13 cellular contexts compared by ENCODE assay signal in genomic region chr10:20970708-20971107, GRCh38.
DNase-seq lines count a peak whose midpoint lies in the region; ATAC-seq lines count a peak whose summit lies in the region.
"Had no signal": no experiment of that assay in that cellular context is flagged by ENCODE, and none has a peak within 500 bp of the region (broad histone marks: within the 10 kb centered on the region; RNA-seq: fewer than 3 reads in every experiment).

No MANE protein-coding gene starts in this region.

- peaks cover 21% of the 10 kb centered on the region for H3K4me1 ChIP-seq in ACC112 (ENCODE audit: control insufficient read depth, insufficient read depth, low read length, unreplicated experiment)
- H3K4me1 ChIP-seq: A549, gastroesophageal sphincter had no signal

- H3K27ac ChIP-seq in ACC112 (ENCODE audit: low read depth, low read length): 0 out of 2 replicates have a peak overlapping the region, but pooled peaks have one; percentile 7
- H3K27ac ChIP-seq: A549, gastroesophageal sphincter had no signal

- H2AFZ ChIP-seq in ACC112 (ENCODE audit: low read length, unreplicated experiment): peak overlapping the region; percentile 57

- no peak for DNase-seq in activated CD4-positive, alpha-beta T cell treated with anti-CD3 and anti-CD28 coated beads for 1 hour
- DNase-seq in NCI-H128 (lab: John Stamatoyannopoulos, UW; ENCODE audit: unreplicated experiment) (no peak), NCI-H510A (lab: John Stamatoyannopoulos, UW) (no peak), kidney tubule cell (ENCODE audit: low spot score) (no peak)
- DNase-seq: NCI-H1694 treated with DMSO at 0.1 percent for 48 hours, OCI-M1, trophoblast cell had no signal

- ATAC-seq in GM19025 (IDR thresholded peaks at IDR 0.05; ENCODE audit: low read depth, unreplicated experiment) (peak; percentile 94), GM21825 (IDR thresholded peaks at IDR 0.05; ENCODE audit: unreplicated experiment) (peak; percentile 91), HG03280 (IDR thresholded peaks at IDR 0.05; ENCODE audit: unreplicated experiment) (peak; percentile 97)
- ATAC-seq: A549, gastroesophageal sphincter had no signal

- H3K4me3 ChIP-seq in ACC112 (ENCODE audit: low read depth, low read length): no peak overlapping the region
- H3K4me3 ChIP-seq: A549, gastroesophageal sphincter had no signal

- H3K36me3 ChIP-seq in ACC112 (ENCODE audit: insufficient read depth, low read length): no peaks in the 10 kb centered on the region
- H3K36me3 ChIP-seq: gastroesophageal sphincter had no signal

- no peaks in the 10 kb centered on the region for H3K79me2 ChIP-seq in ACC112 (ENCODE audit: control insufficient read depth, insufficient read depth, low read length, unreplicated experiment)

- H3K27me3 ChIP-seq in ACC112 (ENCODE audit: insufficient read depth, low read length): no peaks in the 10 kb centered on the region
- H3K27me3 ChIP-seq: gastroesophageal sphincter had no signal
